Comparison of ENCODE assay signal across 9 cellular contexts in genomic region chr12:6960291-6961277, GRCh38. TPM values are rescaled to one million over a fixed set of nuclear protein-coding genes. Genes with fewer than 3 reads are reported as not detected.
DNase-seq lines count a peak whose midpoint lies in the region; ATAC-seq and TF ChIP-seq lines count a peak whose summit lies in the region.
"Had no signal": no experiment of that assay in that cellular context is flagged by ENCODE, and none has a peak within 500 bp of the region (broad histone marks: within the 10 kb centered on the region; RNA-seq: fewer than 3 reads in every experiment).

No MANE protein-coding gene starts in this region.

- TF ChIP-seq CTCF in AG10803 (conservative IDR thresholded peaks at IDR 0.05; ENCODE audit: low read length) (peak; percentile 34), GM20000 (IDR thresholded peaks at IDR 0.05; ENCODE audit: extremely low read depth, missing control alignments) (peak; percentile 67), epithelial cell of proximal tubule (conservative IDR thresholded peaks at IDR 0.05; ENCODE audit: low read depth, low read length) (peak; percentile 19), sigmoid colon (IDR thresholded peaks at IDR 0.05) (no peak)

- peaks cover 0 to 46% (median 31%) of the 10 kb centered on the region in 4 donors for H3K4me1 ChIP-seq in sigmoid colon

- 71 to 74% methylated on average over 20 of the region's 20 CpGs for WGBS in sigmoid colon, 2 donors

- no peak for ATAC-seq in HG03457 (IDR thresholded peaks at IDR 0.05; ENCODE audit: unreplicated experiment)

- no peaks in the 10 kb centered on the region for H3K9me3 ChIP-seq in sigmoid colon

- H3K36me3 ChIP-seq in sigmoid colon: peaks cover 4 to 5% (median 4%) of the 10 kb centered on the region in 4 donors

- intact Hi-C loops in sigmoid colon (cut with DNase I): no loop called here

- peak overlapping the region; percentile 64 to 86 (median 82) for H3K27ac ChIP-seq in sigmoid colon

- peak; percentile 32 for DNase-seq in AG10803 (ENCODE audit: low read depth)
- peak; percentile 62 for DNase-seq in GM20000 (ENCODE audit: low spot score)
- DNase-seq in SK-MEL-5 (ENCODE audit: low read depth, low spot score): peak; percentile 44
- DNase-seq in epithelial cell of proximal tubule (ENCODE audit: low read depth): no peak
- DNase-seq in sigmoid colon: peak; percentile 70
- DNase-seq in COR-L47 (lab: John Stamatoyannopoulos, UW): no peak
- no peak for DNase-seq in middle frontal gyrus (ENCODE audit: extremely low spot score, low spot score)

- in situ Hi-C loops in SK-MEL-5 (cut with HindIII; ENCODE audit: low pct_unique_long_range_greater_than_20kb, low sequenced_read_pairs): no loop called here

- TF ChIP-seq POLR2A in sigmoid colon (IDR thresholded peaks at IDR 0.05): no peak

- TF ChIP-seq EP300 in sigmoid colon (IDR thresholded peaks at IDR 0.05): no peak

- no peaks in the 10 kb centered on the region for H3K27me3 ChIP-seq in sigmoid colon

- H3K4me3 ChIP-seq in AG10803 (ENCODE audit: low read length) (no peak overlapping the region), epithelial cell of proximal tubule (ENCODE audit: low read depth, low read length) (no peak overlapping the region), sigmoid colon (peak overlapping the region in 1 of 4 donors; percentile 11)

RNA-seq across cellular contexts. Expression of gene PTPN6, which starts 9.4 kb away (rescaled TPM):
- total RNA-seq in SK-MEL-5 (2014; rRNA removed; shearing (Covaris generic)): not detected in 2 replicates
- 1.2 TPM in 1 of 2 replicates, not detected in the other for polyA plus RNA-seq in SK-MEL-5 (2015; cell fraction: cytosol; rRNA removed)
- 3.5 TPM in 1 of 2 replicates, not detected in the other for polyA plus RNA-seq in SK-MEL-5 (2015; cell fraction: nucleus; rRNA removed)
- total RNA-seq in epithelial cell of proximal tubule: 21.8 and 37.5 TPM in 2 replicates
- 10 to 100 TPM in 3 of 4 donors, 1 to 10 TPM in 1; 5.3 to 13.6 (median 11.8) TPM for total RNA-seq in sigmoid colon
- 10 to 100 TPM; 42.1 to 92.4 (median 67.3) TPM for polyA plus RNA-seq in sigmoid colon

RNA-seq across cellular contexts. Expression of gene PHB2, which starts 9.9 kb away (rescaled TPM):
- 410 and 413 TPM in 2 replicates for total RNA-seq in SK-MEL-5 (2014; rRNA removed; shearing (Covaris generic))
- polyA plus RNA-seq in SK-MEL-5 (2015; cell fraction: cytosol; rRNA removed): 371 and 390 TPM in 2 replicates
- polyA plus RNA-seq in SK-MEL-5 (2015; cell fraction: nucleus; rRNA removed): 400 and 436 TPM in 2 replicates
- total RNA-seq in epithelial cell of proximal tubule (287 and 559 TPM in 2 replicates), sigmoid colon (100 to 1,000 TPM; 211 to 327 (median 285) TPM)
- 100 to 1,000 TPM; 180 to 283 (median 184) TPM for polyA plus RNA-seq in sigmoid colon

RNA-seq across cellular contexts. Expression of gene EMG1, which starts 10.1 kb away (rescaled TPM):
- 62.9 and 70.8 TPM in 2 replicates for total RNA-seq in SK-MEL-5 (2014; rRNA removed; shearing (Covaris generic))
- polyA plus RNA-seq in SK-MEL-5 (2015; cell fraction: cytosol; rRNA removed): 36.4 and 54.8 TPM in 2 replicates
- polyA plus RNA-seq in SK-MEL-5 (2015; cell fraction: nucleus; rRNA removed): 57.0 and 68.1 TPM in 2 replicates
- 81.5 and 138 TPM in 2 replicates for total RNA-seq in epithelial cell of proximal tubule
- 10 to 100 TPM; 18.8 to 32.3 (median 22.7) TPM for total RNA-seq in sigmoid colon
- polyA plus RNA-seq in sigmoid colon: 10 to 100 TPM; 19.2 to 33.0 (median 21.3) TPM

RNA-seq across cellular contexts. Expression of gene C12orf57, which starts 16.8 kb away (rescaled TPM):
- 118 and 135 TPM in 2 replicates for total RNA-seq in SK-MEL-5 (2014; rRNA removed; shearing (Covaris generic))
- polyA plus RNA-seq in SK-MEL-5 (2015; cell fraction: cytosol; rRNA removed): 121 and 213 TPM in 2 replicates
- 14.3 and 25.2 TPM in 2 replicates for polyA plus RNA-seq in SK-MEL-5 (2015; cell fraction: nucleus; rRNA removed)
- total RNA-seq in epithelial cell of proximal tubule (163 and 174 TPM in 2 replicates), sigmoid colon (100 to 1,000 TPM; 465 to 697 (median 652) TPM)
- 100 to 1,000 TPM; 305 to 810 (median 418) TPM for polyA plus RNA-seq in sigmoid colon

RNA-seq across cellular contexts. Expression of gene RNU7-1, which starts 17.0 kb away (rescaled TPM):
- not detected in 2 replicates for total RNA-seq in SK-MEL-5 (2014; rRNA removed; shearing (Covaris generic))
- not detected in 2 replicates for polyA plus RNA-seq in SK-MEL-5 (2015; cell fraction: cytosol; rRNA removed)
- polyA plus RNA-seq in SK-MEL-5 (2015; cell fraction: nucleus; rRNA removed): not detected in 2 replicates
- total RNA-seq in epithelial cell of proximal tubule: not detected in 2 replicates
- total RNA-seq in sigmoid colon: not detected
- not detected for polyA plus RNA-seq in sigmoid colon
- total RNA-seq: lower leg skin had no signal

Comparison
In these comparisons a context has a peak if more than half of its experiments do, and no peak if none do; other contexts are left out.
1. DNase-seq: peak in AG10803 (single experiment), GM20000 (single experiment), SK-MEL-5 (single experiment) and sigmoid colon (single experiment); none in epithelial cell of proximal tubule (single experiment), COR-L47 (single experiment) and middle frontal gyrus (single experiment).
2. CTCF ChIP-seq: peak in AG10803 (single experiment), GM20000 (single experiment) and epithelial cell of proximal tubule (single experiment); none in sigmoid colon (0 of 4).